11 cellular contexts compared by ENCODE assay signal in genomic region chr9:76255781-76256455, GRCh38.
DNase-seq lines count a peak whose midpoint lies in the region; FAIRE-seq and TF ChIP-seq lines count a peak whose summit lies in the region.
"Had no signal": no experiment of that assay in that cellular context is flagged by ENCODE, and none has a peak within 500 bp of the region (broad histone marks: within the 10 kb centered on the region; RNA-seq: fewer than 3 reads in every experiment).

No MANE protein-coding gene starts in this region.

- H3K79me2 ChIP-seq in fibroblast of lung (ENCODE audit: control insufficient read depth, insufficient read depth, low read length) (no peaks in the 10 kb centered on the region), osteoblast (ENCODE audit: insufficient read depth, low read length) (no peaks in the 10 kb centered on the region)

- H3K4me3 ChIP-seq in fibroblast of lung (replicated peaks in 1 of 4; ENCODE audit: control extremely low read depth in 1 of 4, insufficient read depth in 1 of 4, low read depth in 3 of 4, low read length in 4 of 4) (peak overlapping the region in 2 of 4 experiments; percentile 29 to 40), osteoblast (ENCODE audit: insufficient read depth, low read length) (peak overlapping the region; percentile 30)

- H3K36me3 ChIP-seq in fibroblast of lung (ENCODE audit: control insufficient read depth, insufficient read depth, low read length): no peaks in the 10 kb centered on the region
- H3K36me3 ChIP-seq in osteoblast (ENCODE audit: insufficient read depth, low read length): no peaks in the 10 kb centered on the region

- DNase-seq in AG09319 (ENCODE audit: extremely low read depth, low read depth) (peak; percentile 73), NOMO-1 treated with dmso at 0.1 percent for 144 hours (lab: John Stamatoyannopoulos, UW; ENCODE audit: unreplicated experiment) (peak; percentile 8), fibroblast of lung (ENCODE audit: low read depth in 2 of 2) (peak; percentile 97 to 99), osteoblast (ENCODE audit: insufficient read length, low spot score, missing footprints) (peak; percentile 88), GM12891 (ENCODE audit: insufficient read length, low spot score) (no peak), NCI-H526 (lab: John Stamatoyannopoulos, UW) (no peak), immature natural killer cell (no peak)
- DNase-seq in activated CD4-positive, CD25-positive, alpha-beta regulatory T cell (lab: John Stamatoyannopoulos, UW): no peak
- DNase-seq: activated CD4-positive, alpha-beta T cell treated with anti-CD3 and anti-CD28 coated beads for 36 hours; NCI-H345 had no signal

- no peak overlapping the region for H3K9ac ChIP-seq in fibroblast of lung (ENCODE audit: insufficient read depth, low read length)

- H3K27me3 Mint-ChIP-seq in immature natural killer cell (ENCODE audit: low read depth in 3 of 3): peaks cover 2 to 5% (median 3%) of the 10 kb centered on the region in 3 donors
- H3K27me3 Mint-ChIP-seq: activated CD4-positive, alpha-beta T cell treated with anti-CD3 and anti-CD28 coated beads for 36 hours had no signal

- no peak for TF ChIP-seq POLR2A in GM12891 (IDR thresholded peaks at IDR 0.05; ENCODE audit: low read depth, low read length)

- H3K9me3 ChIP-seq in fibroblast of lung (ENCODE audit: control insufficient read depth, insufficient read depth, low read depth, low read length) (no peaks in the 10 kb centered on the region), osteoblast (ENCODE audit: low read depth, low read length) (no peaks in the 10 kb centered on the region)

- H3K27ac ChIP-seq in fibroblast of lung (ENCODE audit: insufficient read depth, low read length) (no peak overlapping the region), osteoblast (ENCODE audit: low read depth, low read length) (peak overlapping the region; percentile 37)

- no peaks in the 10 kb centered on the region for H4K20me1 ChIP-seq in fibroblast of lung (ENCODE audit: control insufficient read depth, extremely low read depth, insufficient read depth, low read length)
- no peaks in the 10 kb centered on the region for H4K20me1 ChIP-seq in osteoblast (ENCODE audit: insufficient read depth, low read length)

- no peaks in the 10 kb centered on the region for H3K4me1 Mint-ChIP-seq in immature natural killer cell
- H3K4me1 Mint-ChIP-seq: activated CD4-positive, alpha-beta T cell treated with anti-CD3 and anti-CD28 coated beads for 36 hours had no signal

- H3K27ac Mint-ChIP-seq in immature natural killer cell: no peak overlapping the region
- H3K27ac Mint-ChIP-seq: activated CD4-positive, alpha-beta T cell treated with anti-CD3 and anti-CD28 coated beads for 36 hours had no signal

- no peak for FAIRE-seq in GM12891 (lab: Jason Lieb, UNC)
- FAIRE-seq: D721Med had no signal

- H3K4me3 Mint-ChIP-seq in immature natural killer cell: no peak overlapping the region
- H3K4me3 Mint-ChIP-seq: activated CD4-positive, alpha-beta T cell treated with anti-CD3 and anti-CD28 coated beads for 36 hours had no signal

- no peaks in the 10 kb centered on the region for H3K36me3 Mint-ChIP-seq in immature natural killer cell

- TF ChIP-seq CTCF in AG09319 (IDR thresholded peaks at IDR 0.05; ENCODE audit: low read depth, low read length) (no peak), fibroblast of lung (conservative IDR thresholded peaks at IDR 0.05 in 1 of 2, IDR thresholded peaks at IDR 0.05 in 1 of 2; ENCODE audit: low read depth in 1 of 2, low read length in 2 of 2) (no peak), osteoblast (IDR thresholded peaks at IDR 0.05; ENCODE audit: extremely low read depth, low read depth, low read length) (no peak)

- H2AFZ ChIP-seq in fibroblast of lung (ENCODE audit: low read length) (no peak overlapping the region), osteoblast (ENCODE audit: low read length) (peak overlapping the region; percentile 44)

- peaks cover 0 to 1% (median 0%) of the 10 kb centered on the region in 6 donors for H3K9me3 Mint-ChIP-seq in immature natural killer cell

- H3K4me2 ChIP-seq in fibroblast of lung (ENCODE audit: extremely low read depth, insufficient read depth, low read length) (peak overlapping the region; percentile 20), osteoblast (ENCODE audit: insufficient read depth, low read length) (peak overlapping the region; percentile 76)

- H3K27me3 ChIP-seq in fibroblast of lung (ENCODE audit: control insufficient read depth, insufficient read depth, low read length) (no peaks in the 10 kb centered on the region), osteoblast (ENCODE audit: insufficient read depth, low read length) (no peaks in the 10 kb centered on the region)

- H3K4me1 ChIP-seq in fibroblast of lung (ENCODE audit: control insufficient read depth, extremely low read depth, insufficient read depth, low read length) (peaks cover 2% of the 10 kb centered on the region), osteoblast (ENCODE audit: insufficient read depth, low read length) (peaks cover 8% of the 10 kb centered on the region)

TF ChIP-seq in GM12891, 5 proteins besides CTCF, POLR2A, EP300 and RAD21:
- no peak for TF ChIP-seq TAF1 (IDR thresholded peaks at IDR 0.05; ENCODE audit: low read depth, low read length)

Comparison
In these comparisons a context has a peak if more than half of its experiments do, and no peak if none do; other contexts are left out.
1. DNase-seq: peak in AG09319 (single experiment), NOMO-1 treated with dmso at 0.1 percent for 144 hours (single experiment), fibroblast of lung (2 of 2) and osteoblast (single experiment); none in activated CD4-positive, CD25-positive, alpha-beta regulatory T cell (0 of 4), GM12891 (single experiment), NCI-H526 (0 of 2) and immature natural killer cell (0 of 3).